ENCODE assay signal across 30 cellular contexts in the genomic region with DNA sequence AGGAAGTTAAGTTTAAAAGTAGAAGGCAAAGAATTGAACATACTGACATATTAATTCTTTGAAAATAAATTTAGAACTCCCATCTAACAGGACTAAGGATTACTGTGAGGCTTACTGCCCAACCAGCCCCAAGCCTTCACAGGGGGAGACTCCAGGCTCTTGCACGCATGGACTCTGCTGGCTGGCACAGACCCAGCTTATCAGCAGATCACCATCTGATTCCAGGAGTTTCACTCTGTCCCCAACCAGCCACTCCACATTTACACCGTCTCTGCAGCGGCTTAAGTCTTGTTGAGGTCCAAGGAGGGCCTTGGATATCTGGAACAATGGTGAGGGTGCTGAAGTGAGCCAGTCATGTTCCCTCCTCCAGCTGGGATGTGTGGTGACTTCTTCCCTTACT.
"Had no signal": no experiment of that assay in that cellular context is flagged by ENCODE, and none has a peak within 500 bp of the region (broad histone marks: within the 10 kb centered on the region; RNA-seq: fewer than 3 reads in every experiment).

No MANE protein-coding gene starts in this region.

- H3K4me1 Mint-ChIP-seq: activated naive CD8-positive, alpha-beta T cell treated with anti-CD3 and anti-CD28 coated beads for 36 hours; naive thymus-derived CD4-positive, alpha-beta T cell; stimulated activated effector memory CD8-positive, alpha-beta T cell treated with anti-CD3 and anti-CD28 coated beads, Interleukin-12 subunit alpha, Interleukin-12 subunit beta, amount 100 ng/mL, for 72 hours had no signal

- H3K27ac ChIP-seq: adrenal gland, body of pancreas, coronary artery, dorsolateral prefrontal cortex, esophagus muscularis mucosa, foreskin keratinocyte, heart right ventricle, left lung, ovary, skin epidermis, VCaP had no signal

- H3K4me3 ChIP-seq: adrenal gland, body of pancreas, coronary artery, dorsolateral prefrontal cortex, esophagus muscularis mucosa, heart right ventricle, left lung, lung, ovary, skin epidermis had no signal

- H3K4me3 Mint-ChIP-seq: activated naive CD4-positive, alpha-beta T cell treated with anti-CD3 and anti-CD28 coated beads for 36 hours; activated naive CD8-positive, alpha-beta T cell treated with anti-CD3 and anti-CD28 coated beads for 36 hours; activated T-helper 1 cell treated with anti-CD3 and anti-CD28 coated beads, Interleukin-12 subunit alpha, Interleukin-12 subunit beta, Interleukin-2, Interleukin-4 antibody, amounts not matched to agents 30 ng/mL and 10 ng/mL and 1 ng/mL, durations not matched to agents 14 hours and 24 hours and 36 hours; effector memory CD8-positive, alpha-beta T cell; naive thymus-derived CD4-positive, alpha-beta T cell; stimulated activated effector memory CD8-positive, alpha-beta T cell treated with anti-CD3 and anti-CD28 coated beads, Interleukin-12 subunit alpha, Interleukin-12 subunit beta, amount 100 ng/mL, for 72 hours; stimulated activated naive CD8-positive, alpha-beta T cell treated with anti-CD3 and anti-CD28 coated beads, Interleukin-15, Interleukin-2, amounts not matched to agents 100 ng/mL and 50 ng/mL, for 24 hours; T-helper 1 cell treated with Interleukin-12 subunit alpha and Interleukin-12 subunit beta and Interleukin-4 antibody, amounts not matched to agents 30 μg/mL and 1 μg/mL, for 36 hours had no signal

- H3K36me3 Mint-ChIP-seq: activated naive CD8-positive, alpha-beta T cell treated with anti-CD3 and anti-CD28 coated beads for 36 hours; naive thymus-derived CD4-positive, alpha-beta T cell; stimulated activated effector memory CD8-positive, alpha-beta T cell treated with anti-CD3 and anti-CD28 coated beads, Interleukin-12 subunit alpha, Interleukin-12 subunit beta, amount 100 ng/mL, for 72 hours had no signal

- H3K4me1 ChIP-seq: adrenal gland, body of pancreas, esophagus muscularis mucosa, heart right ventricle, left lung had no signal

- ATAC-seq: body of pancreas; effector memory CD8-positive, alpha-beta T cell; foreskin keratinocyte; heart right ventricle; left lung; naive thymus-derived CD4-positive, alpha-beta T cell; sciatic nerve; stimulated activated effector memory CD8-positive, alpha-beta T cell treated with anti-CD3 and anti-CD28 coated beads, Interleukin-12 subunit alpha, Interleukin-12 subunit beta, amount 100 ng/mL, for 72 hours had no signal

- H3K27ac Mint-ChIP-seq: activated naive CD4-positive, alpha-beta T cell treated with anti-CD3 and anti-CD28 coated beads for 36 hours; activated naive CD8-positive, alpha-beta T cell treated with anti-CD3 and anti-CD28 coated beads for 36 hours; activated T-helper 1 cell treated with anti-CD3 and anti-CD28 coated beads, Interleukin-12 subunit alpha, Interleukin-12 subunit beta, Interleukin-2, Interleukin-4 antibody, amounts not matched to agents 30 ng/mL and 10 ng/mL and 1 ng/mL, durations not matched to agents 14 hours and 24 hours and 36 hours; effector memory CD8-positive, alpha-beta T cell; naive thymus-derived CD4-positive, alpha-beta T cell; progenitor cell of endocrine pancreas; stimulated activated effector memory CD8-positive, alpha-beta T cell treated with anti-CD3 and anti-CD28 coated beads, Interleukin-12 subunit alpha, Interleukin-12 subunit beta, amount 100 ng/mL, for 72 hours; stimulated activated naive CD8-positive, alpha-beta T cell treated with anti-CD3 and anti-CD28 coated beads, Interleukin-15, Interleukin-2, amounts not matched to agents 100 ng/mL and 50 ng/mL, for 24 hours; T-helper 1 cell treated with Interleukin-12 subunit alpha and Interleukin-12 subunit beta and Interleukin-4 antibody, amounts not matched to agents 30 μg/mL and 1 μg/mL, for 36 hours had no signal

- H3K9me3 Mint-ChIP-seq: activated naive CD4-positive, alpha-beta T cell treated with anti-CD3 and anti-CD28 coated beads for 36 hours; activated naive CD8-positive, alpha-beta T cell treated with anti-CD3 and anti-CD28 coated beads for 36 hours; activated T-helper 1 cell treated with anti-CD3 and anti-CD28 coated beads, Interleukin-12 subunit alpha, Interleukin-12 subunit beta, Interleukin-2, Interleukin-4 antibody, amounts not matched to agents 30 ng/mL and 10 ng/mL and 1 ng/mL, durations not matched to agents 14 hours and 24 hours and 36 hours; effector memory CD8-positive, alpha-beta T cell; naive thymus-derived CD4-positive, alpha-beta T cell; stimulated activated effector memory CD8-positive, alpha-beta T cell treated with anti-CD3 and anti-CD28 coated beads, Interleukin-12 subunit alpha, Interleukin-12 subunit beta, amount 100 ng/mL, for 72 hours; stimulated activated naive CD8-positive, alpha-beta T cell treated with anti-CD3 and anti-CD28 coated beads, Interleukin-15, Interleukin-2, amounts not matched to agents 100 ng/mL and 50 ng/mL, for 24 hours; T-helper 1 cell treated with Interleukin-12 subunit alpha and Interleukin-12 subunit beta and Interleukin-4 antibody, amounts not matched to agents 30 μg/mL and 1 μg/mL, for 36 hours had no signal

- H3K27me3 Mint-ChIP-seq: progenitor cell of endocrine pancreas had no signal

- H3K27me3 ChIP-seq: body of pancreas, dorsolateral prefrontal cortex, esophagus muscularis mucosa, foreskin keratinocyte, heart right ventricle, left lung, ovary had no signal

- H3K36me3 ChIP-seq: adrenal gland, esophagus muscularis mucosa, heart right ventricle, left lung, ovary had no signal

- DNase-seq: activated CD4-positive, alpha-beta T cell treated with anti-CD3 and anti-CD28 coated beads for 48 hours; activated CD4-positive, alpha-beta T cell treated with anti-CD3 and anti-CD28 coated beads, Interleukin-2, amount 50 U/mL, for 48 hours; activated CD8-positive, alpha-beta memory T cell treated with anti-CD3 and anti-CD28 coated beads for 24 hours; activated effector memory CD4-positive, alpha-beta T cell treated with anti-CD3 and anti-CD28 coated beads, Interleukin-2, amount 50 U/mL, for 16 hours; activated naive CD4-positive, alpha-beta T cell treated with anti-CD3 and anti-CD28 coated beads for 36 hours; activated naive CD8-positive, alpha-beta T cell treated with anti-CD3 and anti-CD28 coated beads for 36 hours; aorta; dorsolateral prefrontal cortex; effector memory CD8-positive, alpha-beta T cell; foreskin keratinocyte; heart right ventricle; kidney glomerular epithelial cell; left lung; naive thymus-derived CD4-positive, alpha-beta T cell; ovary; stimulated activated CD4-positive, alpha-beta T cell treated with anti-CD3 and anti-CD28 coated beads, Interleukin-4, amount 100 ng/mL, for 24 hours; T-helper 9 cell had no signal

- H3K9me3 ChIP-seq: adrenal gland, body of pancreas, esophagus muscularis mucosa, heart right ventricle, left lung, ovary had no signal
